25 cellular contexts compared by ENCODE assay signal in genomic region chr16:638836-639235, GRCh38. TPM values are rescaled to one million over a fixed set of nuclear protein-coding genes. Genes with fewer than 3 reads are reported as not detected.
A peak's percentile ranks its signal among the peaks of the same experiment; 100 is the strongest.
DNase-seq lines count a peak whose midpoint lies in the region; ATAC-seq, FAIRE-seq and TF ChIP-seq lines count a peak whose summit lies in the region.
"Had no signal": no experiment of that assay in that cellular context is flagged by ENCODE, and none has a peak within 500 bp of the region (broad histone marks: within the 10 kb centered on the region; RNA-seq: fewer than 3 reads in every experiment).

No MANE protein-coding gene starts in this region.

- H3K36me3 ChIP-seq in HepG2 (replicated peaks in 1 of 2; ENCODE audit: control insufficient read depth in 1 of 2, insufficient read depth in 2 of 2, low read length in 2 of 2) (no peaks in the 10 kb centered on the region; a peak in 1 of 5 replicates), right lobe of liver (no peaks in the 10 kb centered on the region), Panc1 (ENCODE audit: control insufficient read depth, insufficient read depth, low read length) (no peaks in the 10 kb centered on the region)
- H3K36me3 ChIP-seq: thoracic aorta had no signal

- TF ChIP-seq CTCF in HepG2 (CRISPR knock-in tag; IDR thresholded peaks at IDR 0.05) (no peak), right lobe of liver (IDR thresholded peaks at IDR 0.05) (no peak), Panc1 (IDR thresholded peaks at IDR 0.05) (no peak), glutamatergic neuron (IDR thresholded peaks at IDR 0.05; ENCODE audit: partially characterized antibody, unreplicated experiment) (no peak)

- no TSS peak for BruUV-seq in HepG2 (replicated peaks; lab: Mats Ljungman, UMichigan)
- no TSS peak for BruUV-seq in Panc1 (replicated peaks; lab: Mats Ljungman, UMichigan)

- no peak for FAIRE-seq in HepG2 (lab: Jason Lieb, UNC)
- FAIRE-seq: endothelial cell of umbilical vein had no signal

- H3K9me3 ChIP-seq in HepG2 (ENCODE audit: low read length), result no peaks in the 10 kb centered on the region
- no peaks in the 10 kb centered on the region for H3K9me3 ChIP-seq in right lobe of liver
- no peaks in the 10 kb centered on the region for H3K9me3 ChIP-seq in Panc1 (ENCODE audit: control insufficient read depth, insufficient read depth, low read depth, low read length)
- H3K9me3 ChIP-seq: SK-N-SH, thoracic aorta had no signal

- POLR2A ChIA-PET in HepG2 (lab: Yijun Ruan, JAX), result interaction anchor here (1.1 to 1.6 kb wide), 2 partner anchors 10 to 41 kb away, joined by 3 to 4 read pairs; partner anchors contain the start of gene STUB1
- POLR2A ChIA-PET in Panc1 (lab: Charles Lee), result no interaction called here

- H3K4me3 ChIP-seq in HepG2 (replicated peaks in 1 of 3; ENCODE audit: insufficient read depth in 1 of 3, low read depth in 2 of 3, low read length in 3 of 3) (no peak overlapping the region), right lobe of liver (no peak overlapping the region), Panc1 (ENCODE audit: low read depth in 2 of 2, low read length in 2 of 2) (no peak overlapping the region)
- H3K4me3 ChIP-seq: thoracic aorta had no signal

- TF ChIP-seq POLR2A in HepG2 (IDR thresholded peaks at IDR 0.05; ENCODE audit: insufficient read depth in 1 of 2, low read depth in 2 of 2, low read length in 2 of 2), result no peak
- TF ChIP-seq POLR2A in right lobe of liver (IDR thresholded peaks at IDR 0.05), result no peak

- intact Hi-C loops in HepG2 (cut with micrococcal nuclease; ENCODE audit: unreplicated experiment) (no loop called here), right lobe of liver (cut with DNase I) (loop anchor here in 1 of 2 donors (10.0 kb wide), 1 partner anchor 54 kb away; no protein-coding TSS in a partner anchor), Panc1 (cut with micrococcal nuclease; ENCODE audit: unreplicated experiment) (no loop called here)

- peaks cover 8% of the 10 kb centered on the region for H3K9me3 Mint-ChIP-seq in glutamatergic neuron (ENCODE audit: unreplicated experiment)
- H3K9me3 Mint-ChIP-seq in stimulated activated memory B cell treated with anti-CD40 and anti-IgM and Interleukin-4, amounts not matched to agents 10 μg/mL and 1 μg/mL and 100 μg/mL, for 72 hours, result no peaks in the 10 kb centered on the region
- H3K9me3 Mint-ChIP-seq: activated naive CD4-positive, alpha-beta T cell treated with anti-CD3 and anti-CD28 coated beads, Interleukin-2, amount 50 U/mL, for 24 hours; activated T-helper 1 cell treated with anti-CD3 and anti-CD28 coated beads, Interleukin-12 subunit alpha, Interleukin-12 subunit beta, Interleukin-2, Interleukin-4 antibody, amounts not matched to agents 30 ng/mL and 10 ng/mL and 1 ng/mL, durations not matched to agents 14 hours and 24 hours and 36 hours had no signal

- no peaks in the 10 kb centered on the region for H4K20me1 ChIP-seq in HepG2 (ENCODE audit: insufficient read depth, low read length)

- peaks cover 18% of the 10 kb centered on the region for H3K79me2 ChIP-seq in HepG2 (ENCODE audit: insufficient read depth, low read length)

- H3K4me2 ChIP-seq in HepG2 (ENCODE audit: low read depth, low read length), result no peak overlapping the region
- H3K4me2 ChIP-seq: KMS-11, SK-N-SH had no signal

- DNase-seq in HepG2 (ENCODE audit: low spot score) (no peak), right lobe of liver (no peak), Panc1 (ENCODE audit: low read depth, low spot score) (no peak), glutamatergic neuron (no peak), DMS153 treated with DMSO at 0.1 percent for 48 hours (lab: John Stamatoyannopoulos, UW; ENCODE audit: unreplicated experiment) (no peak), NCI-H1092 (lab: John Stamatoyannopoulos, UW) (no peak), NCI-H146 treated with DMSO at 0.1 percent for 48 hours (lab: John Stamatoyannopoulos, UW; ENCODE audit: unreplicated experiment) (no peak)
- DNase-seq: activated CD4-positive, alpha-beta T cell treated with anti-CD3 and anti-CD28 coated beads, Interleukin-2, amount 50 U/mL, for 1 hour; aorta; C1 segment of cervical spinal cord; cerebellar nuclear complex; mesenchymal stem cell; NCI-H146; NCI-H510A; NK-92 treated with Interleukin-12 subunit alpha and Interleukin-12 subunit beta, amount 100 ng/mL, for 24 hours; SK-N-SH; stimulated activated CD4-positive, alpha-beta T cell treated with anti-CD3 and anti-CD28 coated beads, Interleukin-12 subunit alpha, Interleukin-12 subunit beta, amount 100 ng/mL, for 4 hours; stimulated activated CD4-positive, alpha-beta T cell treated with anti-CD3 and anti-CD28 coated beads, Interleukin-4, amount 100 ng/mL, for 4 hours; stimulated activated naive CD8-positive, alpha-beta T cell treated with anti-CD3 and anti-CD28 coated beads, Interleukin-15, Interleukin-2, amounts not matched to agents 100 U/mL and 50 U/mL, for 24 hours had no signal

- peak overlapping the region; percentile 15 for H3K4me3 Mint-ChIP-seq in glutamatergic neuron (ENCODE audit: unreplicated experiment)
- no peak overlapping the region for H3K4me3 Mint-ChIP-seq in stimulated activated memory B cell treated with anti-CD40 and anti-IgM and Interleukin-4, amounts not matched to agents 10 μg/mL and 1 μg/mL and 100 μg/mL, for 72 hours
- H3K4me3 Mint-ChIP-seq: activated naive CD4-positive, alpha-beta T cell treated with anti-CD3 and anti-CD28 coated beads, Interleukin-2, amount 50 U/mL, for 24 hours; activated T-helper 1 cell treated with anti-CD3 and anti-CD28 coated beads, Interleukin-12 subunit alpha, Interleukin-12 subunit beta, Interleukin-2, Interleukin-4 antibody, amounts not matched to agents 30 ng/mL and 10 ng/mL and 1 ng/mL, durations not matched to agents 14 hours and 24 hours and 36 hours had no signal

- peaks cover 2% of the 10 kb centered on the region for H3K4me1 Mint-ChIP-seq in glutamatergic neuron (ENCODE audit: low read depth, unreplicated experiment)
- H3K4me1 Mint-ChIP-seq in stimulated activated memory B cell treated with anti-CD40 and anti-IgM and Interleukin-4, amounts not matched to agents 10 μg/mL and 1 μg/mL and 100 μg/mL, for 72 hours, result peaks cover 66% of the 10 kb centered on the region

- H3K4me1 ChIP-seq in HepG2 (ENCODE audit: insufficient read depth, low read length), result peaks cover 49% of the 10 kb centered on the region
- H3K4me1 ChIP-seq in right lobe of liver, result peaks cover 0 to 26% (median 0%) of the 10 kb centered on the region in 4 donors
- H3K4me1 ChIP-seq in Panc1 (ENCODE audit: control insufficient read depth, insufficient read depth, low read length), result peaks cover 37% of the 10 kb centered on the region

- 86% methylated on average over 5 of the region's 9 CpGs for WGBS in HepG2 (ENCODE audit: low lambda C conversion rate)
- no CpG with 5 or more reads among the region's 9 CpGs for WGBS in right lobe of liver (ENCODE audit: insufficient coverage, low coverage, low lambda C conversion rate, missing lambda C conversion rate)

- H3K36me3 Mint-ChIP-seq in glutamatergic neuron (ENCODE audit: unreplicated experiment), result no peaks in the 10 kb centered on the region
- peaks cover under 1% of the 10 kb centered on the region for H3K36me3 Mint-ChIP-seq in stimulated activated memory B cell treated with anti-CD40 and anti-IgM and Interleukin-4, amounts not matched to agents 10 μg/mL and 1 μg/mL and 100 μg/mL, for 72 hours
- H3K36me3 Mint-ChIP-seq: activated naive CD4-positive, alpha-beta T cell treated with anti-CD3 and anti-CD28 coated beads, Interleukin-2, amount 50 U/mL, for 24 hours had no signal

- in situ Hi-C loops in HepG2 (cut with HindIII; ENCODE audit: extremely low pct_ligation_motif_present, low pct_unique_long_range_greater_than_20kb), result no loop called here
- in situ Hi-C loops in Panc1 (cut with HindIII; ENCODE audit: low pct_unique_long_range_greater_than_20kb, low sequenced_read_pairs), result no loop called here

- no peak for TF ChIP-seq EP300 in HepG2 (IDR thresholded peaks at IDR 0.05; ENCODE audit: low read depth in 2 of 2, low read length in 2 of 2)
- TF ChIP-seq EP300 in HepG2 (CRISPR knock-in tag; IDR thresholded peaks at IDR 0.05; ENCODE audit: borderline replicate concordance), result no peak

- CTCF ChIA-PET in HepG2 (lab: Yijun Ruan, JAX; ENCODE audit: low intra/inter-chr PET ratio, low total read pairs) (no interaction called here), Panc1 (lab: Charles Lee) (no interaction called here)

- no peak for ATAC-seq in HepG2
- no peak for ATAC-seq in right lobe of liver
- no peak for ATAC-seq in Panc1
- ATAC-seq in stimulated activated memory B cell treated with anti-CD40 and anti-IgM and Interleukin-4, amounts not matched to agents 10 μg/mL and 1 μg/mL and 100 μg/mL, for 72 hours, result no peak
- ATAC-seq: stimulated activated naive CD8-positive, alpha-beta T cell treated with anti-CD3 and anti-CD28 coated beads, Interleukin-15, Interleukin-2, amounts not matched to agents 100 U/mL and 50 U/mL, for 24 hours had no signal

- H3K27ac Mint-ChIP-seq in glutamatergic neuron (ENCODE audit: unreplicated experiment), result no peak overlapping the region
- peak overlapping the region; percentile 46 for H3K27ac Mint-ChIP-seq in stimulated activated memory B cell treated with anti-CD40 and anti-IgM and Interleukin-4, amounts not matched to agents 10 μg/mL and 1 μg/mL and 100 μg/mL, for 72 hours
- H3K27ac Mint-ChIP-seq: activated naive CD4-positive, alpha-beta T cell treated with anti-CD3 and anti-CD28 coated beads, Interleukin-2, amount 50 U/mL, for 24 hours; activated T-helper 1 cell treated with anti-CD3 and anti-CD28 coated beads, Interleukin-12 subunit alpha, Interleukin-12 subunit beta, Interleukin-2, Interleukin-4 antibody, amounts not matched to agents 30 ng/mL and 10 ng/mL and 1 ng/mL, durations not matched to agents 14 hours and 24 hours and 36 hours had no signal

- no peak overlapping the region for H3K9ac ChIP-seq in HepG2 (ENCODE audit: insufficient read depth, low read depth, low read length)
- H3K9ac ChIP-seq: KMS-11, SK-N-SH had no signal

- TF ChIP-seq RAD21 in HepG2 (CRISPR knock-in tag; IDR thresholded peaks at IDR 0.05), result no peak

- H3K27ac ChIP-seq in HepG2 (ENCODE audit: extremely low read length, insufficient read depth, low read length) (no peak overlapping the region), right lobe of liver (no peak overlapping the region), Panc1 (ENCODE audit: low read length) (peak overlapping the region; percentile 18)
- H3K27ac ChIP-seq: KMS-11, thoracic aorta had no signal

- peaks cover 9% of the 10 kb centered on the region for H3K27me3 Mint-ChIP-seq in glutamatergic neuron (ENCODE audit: unreplicated experiment)
- no peaks in the 10 kb centered on the region for H3K27me3 Mint-ChIP-seq in stimulated activated memory B cell treated with anti-CD40 and anti-IgM and Interleukin-4, amounts not matched to agents 10 μg/mL and 1 μg/mL and 100 μg/mL, for 72 hours
- H3K27me3 Mint-ChIP-seq: activated naive CD4-positive, alpha-beta T cell treated with anti-CD3 and anti-CD28 coated beads, Interleukin-2, amount 50 U/mL, for 24 hours had no signal

- no peak overlapping the region for H2AFZ ChIP-seq in HepG2 (ENCODE audit: low read length)

- H3K27me3 ChIP-seq in HepG2 (ENCODE audit: control insufficient read depth in 1 of 2, insufficient read depth in 2 of 2, low read length in 2 of 2), result no peaks in the 10 kb centered on the region
- no peaks in the 10 kb centered on the region for H3K27me3 ChIP-seq in right lobe of liver
- no peaks in the 10 kb centered on the region for H3K27me3 ChIP-seq in Panc1 (ENCODE audit: control insufficient read depth, insufficient read depth, low read length)

RNA-seq across cellular contexts. Expression of gene METTL26, which starts 2.7 kb away (rescaled TPM):
- 70.1 and 75.1 TPM in 2 replicates for total RNA-seq in HepG2 (2016; rRNA removed; fragmentation: Illumina TruSeq; extraction: Trizol)
- 106 and 145 TPM in 2 replicates for total RNA-seq in HepG2 (2016; cell fraction: cytosol; rRNA removed; fragmentation: Illumina TruSeq; extraction: Trizol; ENCODE audit: low read depth)
- 72.6 and 72.8 TPM in 2 replicates for total RNA-seq in HepG2 (2016; cell fraction: insoluble cytoplasmic fraction; rRNA removed; fragmentation: Illumina TruSeq; extraction: Trizol)
- total RNA-seq in HepG2 (2016; cell fraction: membrane; rRNA removed; fragmentation: Illumina TruSeq; extraction: Trizol), result 85.6 and 121 TPM in 2 replicates
- 25.9 and 26.1 TPM in 2 replicates for total RNA-seq in HepG2 (2016; cell fraction: nucleus; rRNA removed; fragmentation: Illumina TruSeq; extraction: Trizol)
- 65.5 and 65.8 TPM in 2 replicates for polyA plus RNA-seq in HepG2 (2011; rRNA removed)
- polyA plus RNA-seq in HepG2 (2011; cell fraction: cytosol; rRNA removed), result 61.3 and 112 TPM in 2 replicates
- 121 and 152 TPM in 2 replicates for polyA plus RNA-seq in HepG2 (2011; cell fraction: nucleus; rRNA removed)
- polyA plus RNA-seq in HepG2 (2012), result 40.7 and 43.0 TPM in 2 replicates
- 158 and 183 TPM in 2 replicates for polyA plus RNA-seq in HepG2 (2016; cell fraction: cytosol; fragmentation: Illumina TruSeq; extraction: Trizol; ENCODE audit: low read depth)
- 91.6 and 101 TPM in 2 replicates for polyA plus RNA-seq in HepG2 (2016; cell fraction: insoluble cytoplasmic fraction; fragmentation: Illumina TruSeq; extraction: Trizol; ENCODE audit: low read depth)
- polyA plus RNA-seq in HepG2 (2016; cell fraction: membrane; fragmentation: Illumina TruSeq; extraction: Trizol; ENCODE audit: low read depth), result 118 and 119 TPM in 2 replicates
- polyA plus RNA-seq in HepG2 (2016; cell fraction: nucleus; fragmentation: Illumina TruSeq; extraction: Trizol; ENCODE audit: insufficient read depth, low read depth), result 66.7 and 70.0 TPM in 2 replicates
- 66.6 and 95.2 TPM in 2 replicates for polyA minus RNA-seq in HepG2 (2011; rRNA and poly(A)+ RNA removed; ENCODE audit: low replicate concordance)
- 30.0 and 37.0 TPM in 2 replicates for polyA minus RNA-seq in HepG2 (2011; cell fraction: cytosol; rRNA and poly(A)+ RNA removed)
- 15.3 and 23.3 TPM in 2 replicates for polyA minus RNA-seq in HepG2 (2011; cell fraction: nucleus; rRNA and poly(A)+ RNA removed)
- total RNA-seq in right lobe of liver, result 100 to 1,000 TPM in 1 of 6 experiments, 10 to 100 TPM in 5; 22.7 to 126 (median 32.6) TPM
- 91.8 TPM for total RNA-seq in Panc1 (2021; ENCODE audit: unreplicated experiment)
- polyA plus RNA-seq in Panc1 (2012; ENCODE audit: insufficient read length), result 245 TPM
- 63.6 TPM for total RNA-seq in glutamatergic neuron (ENCODE audit: unreplicated experiment)

RNA-seq across cellular contexts. Expression of gene MCRIP2, which starts 2.8 kb away (rescaled TPM):
- total RNA-seq in HepG2 (2016; rRNA removed; fragmentation: Illumina TruSeq; extraction: Trizol) (54.6 and 76.7 TPM in 2 replicates), right lobe of liver (100 to 1,000 TPM in 2 of 6 experiments, 10 to 100 TPM in 4; 48.8 to 130 (median 76.7) TPM), Panc1 (2021; ENCODE audit: unreplicated experiment) (91.6 TPM), glutamatergic neuron (ENCODE audit: unreplicated experiment) (16.6 TPM)
- total RNA-seq in HepG2 (2016; cell fraction: cytosol; rRNA removed; fragmentation: Illumina TruSeq; extraction: Trizol; ENCODE audit: low read depth), result 213 and 245 TPM in 2 replicates
- 53.9 and 78.9 TPM in 2 replicates for total RNA-seq in HepG2 (2016; cell fraction: insoluble cytoplasmic fraction; rRNA removed; fragmentation: Illumina TruSeq; extraction: Trizol)
- total RNA-seq in HepG2 (2016; cell fraction: membrane; rRNA removed; fragmentation: Illumina TruSeq; extraction: Trizol), result 142 and 185 TPM in 2 replicates
- total RNA-seq in HepG2 (2016; cell fraction: nucleus; rRNA removed; fragmentation: Illumina TruSeq; extraction: Trizol), result 43.6 and 55.4 TPM in 2 replicates
- polyA plus RNA-seq in HepG2 (2011; rRNA removed), result 39.6 and 50.7 TPM in 2 replicates
- polyA plus RNA-seq in HepG2 (2011; cell fraction: cytosol; rRNA removed), result 28.2 and 61.1 TPM in 2 replicates
- 96.2 and 105 TPM in 2 replicates for polyA plus RNA-seq in HepG2 (2011; cell fraction: nucleus; rRNA removed)
- polyA plus RNA-seq in HepG2 (2012), result 16.1 and 33.3 TPM in 2 replicates
- 190 and 204 TPM in 2 replicates for polyA plus RNA-seq in HepG2 (2016; cell fraction: cytosol; fragmentation: Illumina TruSeq; extraction: Trizol; ENCODE audit: low read depth)
- 37.1 and 43.7 TPM in 2 replicates for polyA plus RNA-seq in HepG2 (2016; cell fraction: insoluble cytoplasmic fraction; fragmentation: Illumina TruSeq; extraction: Trizol; ENCODE audit: low read depth)
- 110 and 119 TPM in 2 replicates for polyA plus RNA-seq in HepG2 (2016; cell fraction: membrane; fragmentation: Illumina TruSeq; extraction: Trizol; ENCODE audit: low read depth)
- 85.1 and 93.5 TPM in 2 replicates for polyA plus RNA-seq in HepG2 (2016; cell fraction: nucleus; fragmentation: Illumina TruSeq; extraction: Trizol; ENCODE audit: insufficient read depth, low read depth)
- polyA minus RNA-seq in HepG2 (2011; rRNA and poly(A)+ RNA removed; ENCODE audit: low replicate concordance), result 21.1 and 22.3 TPM in 2 replicates
- 13.8 and 16.0 TPM in 2 replicates for polyA minus RNA-seq in HepG2 (2011; cell fraction: cytosol; rRNA and poly(A)+ RNA removed)
- 14.9 and 18.2 TPM in 2 replicates for polyA minus RNA-seq in HepG2 (2011; cell fraction: nucleus; rRNA and poly(A)+ RNA removed)
- 120 TPM for polyA plus RNA-seq in Panc1 (2012; ENCODE audit: insufficient read length)

RNA-seq across cellular contexts. Expression of gene WFIKKN1, which starts 8.1 kb away (rescaled TPM):
- 2.4 and 4.9 TPM in 2 replicates for total RNA-seq in HepG2 (2016; rRNA removed; fragmentation: Illumina TruSeq; extraction: Trizol)
- 0.61 and 0.88 TPM in 2 replicates for total RNA-seq in HepG2 (2016; cell fraction: cytosol; rRNA removed; fragmentation: Illumina TruSeq; extraction: Trizol; ENCODE audit: low read depth)
- total RNA-seq in HepG2 (2016; cell fraction: insoluble cytoplasmic fraction; rRNA removed; fragmentation: Illumina TruSeq; extraction: Trizol), result 2.1 and 4.8 TPM in 2 replicates
- 1.1 and 1.8 TPM in 2 replicates for total RNA-seq in HepG2 (2016; cell fraction: membrane; rRNA removed; fragmentation: Illumina TruSeq; extraction: Trizol)
- 3.0 and 3.4 TPM in 2 replicates for total RNA-seq in HepG2 (2016; cell fraction: nucleus; rRNA removed; fragmentation: Illumina TruSeq; extraction: Trizol)
- polyA plus RNA-seq in HepG2 (2011; rRNA removed), result 1.7 and 2.9 TPM in 2 replicates
- polyA plus RNA-seq in HepG2 (2011; cell fraction: cytosol; rRNA removed), result 2.6 and 4.2 TPM in 2 replicates
- polyA plus RNA-seq in HepG2 (2011; cell fraction: nucleus; rRNA removed), result 4.0 and 4.2 TPM in 2 replicates
- polyA plus RNA-seq in HepG2 (2012), result 1.7 and 2.2 TPM in 2 replicates
- 0.58 and 0.66 TPM in 2 replicates for polyA plus RNA-seq in HepG2 (2016; cell fraction: cytosol; fragmentation: Illumina TruSeq; extraction: Trizol; ENCODE audit: low read depth)
- 2.6 and 2.7 TPM in 2 replicates for polyA plus RNA-seq in HepG2 (2016; cell fraction: insoluble cytoplasmic fraction; fragmentation: Illumina TruSeq; extraction: Trizol; ENCODE audit: low read depth)
- 0.93 and 1.1 TPM in 2 replicates for polyA plus RNA-seq in HepG2 (2016; cell fraction: membrane; fragmentation: Illumina TruSeq; extraction: Trizol; ENCODE audit: low read depth)
- polyA plus RNA-seq in HepG2 (2016; cell fraction: nucleus; fragmentation: Illumina TruSeq; extraction: Trizol; ENCODE audit: insufficient read depth, low read depth), result 5.9 and 6.7 TPM in 2 replicates
- 3.9 and 5.4 TPM in 2 replicates for polyA minus RNA-seq in HepG2 (2011; rRNA and poly(A)+ RNA removed; ENCODE audit: low replicate concordance)
- 3.1 and 4.6 TPM in 2 replicates for polyA minus RNA-seq in HepG2 (2011; cell fraction: cytosol; rRNA and poly(A)+ RNA removed)
- 1.0 and 1.7 TPM in 2 replicates for polyA minus RNA-seq in HepG2 (2011; cell fraction: nucleus; rRNA and poly(A)+ RNA removed)
- under 1 TPM; 0.43 to 0.70 (median 0.56) TPM for total RNA-seq in right lobe of liver
- total RNA-seq in Panc1 (2021; ENCODE audit: unreplicated experiment), result 2.0 TPM
- polyA plus RNA-seq in Panc1 (2012; ENCODE audit: insufficient read length), result 2.1 TPM
- 61.9 TPM for total RNA-seq in glutamatergic neuron (ENCODE audit: unreplicated experiment)

RNA-seq across cellular contexts. Expression of gene WDR90, which starts 10.3 kb away (rescaled TPM):
- 10.2 and 28.9 TPM in 2 replicates for total RNA-seq in HepG2 (2016; rRNA removed; fragmentation: Illumina TruSeq; extraction: Trizol)
- total RNA-seq in HepG2 (2016; cell fraction: cytosol; rRNA removed; fragmentation: Illumina TruSeq; extraction: Trizol; ENCODE audit: low read depth), result 8.3 and 8.4 TPM in 2 replicates
- 10.2 and 31.3 TPM in 2 replicates for total RNA-seq in HepG2 (2016; cell fraction: insoluble cytoplasmic fraction; rRNA removed; fragmentation: Illumina TruSeq; extraction: Trizol)
- total RNA-seq in HepG2 (2016; cell fraction: membrane; rRNA removed; fragmentation: Illumina TruSeq; extraction: Trizol), result 9.7 and 10.7 TPM in 2 replicates
- 40.6 and 49.4 TPM in 2 replicates for total RNA-seq in HepG2 (2016; cell fraction: nucleus; rRNA removed; fragmentation: Illumina TruSeq; extraction: Trizol)
- 11.1 and 14.9 TPM in 2 replicates for polyA plus RNA-seq in HepG2 (2011; rRNA removed)
- polyA plus RNA-seq in HepG2 (2011; cell fraction: cytosol; rRNA removed), result 3.4 and 7.3 TPM in 2 replicates
- polyA plus RNA-seq in HepG2 (2011; cell fraction: nucleus; rRNA removed), result 165 and 272 TPM in 2 replicates
- polyA plus RNA-seq in HepG2 (2012), result 8.4 and 11.0 TPM in 2 replicates
- 2.6 and 2.7 TPM in 2 replicates for polyA plus RNA-seq in HepG2 (2016; cell fraction: cytosol; fragmentation: Illumina TruSeq; extraction: Trizol; ENCODE audit: low read depth)
- 9.7 and 12.6 TPM in 2 replicates for polyA plus RNA-seq in HepG2 (2016; cell fraction: insoluble cytoplasmic fraction; fragmentation: Illumina TruSeq; extraction: Trizol; ENCODE audit: low read depth)
- 5.3 TPM in 2 replicates for polyA plus RNA-seq in HepG2 (2016; cell fraction: membrane; fragmentation: Illumina TruSeq; extraction: Trizol; ENCODE audit: low read depth)
- polyA plus RNA-seq in HepG2 (2016; cell fraction: nucleus; fragmentation: Illumina TruSeq; extraction: Trizol; ENCODE audit: insufficient read depth, low read depth), result 127 and 129 TPM in 2 replicates
- 12.2 and 29.3 TPM in 2 replicates for polyA minus RNA-seq in HepG2 (2011; rRNA and poly(A)+ RNA removed; ENCODE audit: low replicate concordance)
- polyA minus RNA-seq in HepG2 (2011; cell fraction: cytosol; rRNA and poly(A)+ RNA removed), result 3.2 and 14.2 TPM in 2 replicates
- 15.8 and 22.4 TPM in 2 replicates for polyA minus RNA-seq in HepG2 (2011; cell fraction: nucleus; rRNA and poly(A)+ RNA removed)
- total RNA-seq in right lobe of liver, result 10 to 100 TPM in 4 of 6 experiments, 1 to 10 TPM in 2; 7.2 to 18.1 (median 11.8) TPM
- total RNA-seq in Panc1 (2021; ENCODE audit: unreplicated experiment), result 58.9 TPM
- 63.1 TPM for polyA plus RNA-seq in Panc1 (2012; ENCODE audit: insufficient read length)
- 24.6 TPM for total RNA-seq in glutamatergic neuron (ENCODE audit: unreplicated experiment)

RNA-seq across cellular contexts. Expression of gene RHOT2, which starts 29.1 kb away (rescaled TPM):
- total RNA-seq in HepG2 (2016; rRNA removed; fragmentation: Illumina TruSeq; extraction: Trizol), result 34.1 and 63.6 TPM in 2 replicates
- 17.1 and 18.2 TPM in 2 replicates for total RNA-seq in HepG2 (2016; cell fraction: cytosol; rRNA removed; fragmentation: Illumina TruSeq; extraction: Trizol; ENCODE audit: low read depth)
- total RNA-seq in HepG2 (2016; cell fraction: insoluble cytoplasmic fraction; rRNA removed; fragmentation: Illumina TruSeq; extraction: Trizol), result 29.4 and 68.9 TPM in 2 replicates
- total RNA-seq in HepG2 (2016; cell fraction: membrane; rRNA removed; fragmentation: Illumina TruSeq; extraction: Trizol), result 23.2 and 28.4 TPM in 2 replicates
- total RNA-seq in HepG2 (2016; cell fraction: nucleus; rRNA removed; fragmentation: Illumina TruSeq; extraction: Trizol), result 78.3 and 79.1 TPM in 2 replicates
- 76.9 and 104 TPM in 2 replicates for polyA plus RNA-seq in HepG2 (2011; rRNA removed)
- 24.1 and 52.3 TPM in 2 replicates for polyA plus RNA-seq in HepG2 (2011; cell fraction: cytosol; rRNA removed)
- 959 and 1,318 TPM in 2 replicates for polyA plus RNA-seq in HepG2 (2011; cell fraction: nucleus; rRNA removed)
- polyA plus RNA-seq in HepG2 (2012), result 36.6 and 59.1 TPM in 2 replicates
- polyA plus RNA-seq in HepG2 (2016; cell fraction: cytosol; fragmentation: Illumina TruSeq; extraction: Trizol; ENCODE audit: low read depth), result 14.1 and 16.7 TPM in 2 replicates
- polyA plus RNA-seq in HepG2 (2016; cell fraction: insoluble cytoplasmic fraction; fragmentation: Illumina TruSeq; extraction: Trizol; ENCODE audit: low read depth), result 34.3 and 41.8 TPM in 2 replicates
- 19.1 and 22.6 TPM in 2 replicates for polyA plus RNA-seq in HepG2 (2016; cell fraction: membrane; fragmentation: Illumina TruSeq; extraction: Trizol; ENCODE audit: low read depth)
- 215 and 253 TPM in 2 replicates for polyA plus RNA-seq in HepG2 (2016; cell fraction: nucleus; fragmentation: Illumina TruSeq; extraction: Trizol; ENCODE audit: insufficient read depth, low read depth)
- polyA minus RNA-seq in HepG2 (2011; rRNA and poly(A)+ RNA removed; ENCODE audit: low replicate concordance), result 36.6 and 76.1 TPM in 2 replicates
- 23.0 and 32.0 TPM in 2 replicates for polyA minus RNA-seq in HepG2 (2011; cell fraction: cytosol; rRNA and poly(A)+ RNA removed)
- polyA minus RNA-seq in HepG2 (2011; cell fraction: nucleus; rRNA and poly(A)+ RNA removed), result 71.6 and 76.3 TPM in 2 replicates
- 10 to 100 TPM; 28.5 to 44.8 (median 40.3) TPM for total RNA-seq in right lobe of liver
- total RNA-seq in Panc1 (2021; ENCODE audit: unreplicated experiment), result 195 TPM
- polyA plus RNA-seq in Panc1 (2012; ENCODE audit: insufficient read length), result 223 TPM
- 208 TPM for total RNA-seq in glutamatergic neuron (ENCODE audit: unreplicated experiment)

Comparison
In these comparisons a context has a peak if more than half of its experiments do, and no peak if none do; other contexts are left out.
1. RNA of gene WFIKKN1, which starts 8.1 kb away (total RNA-seq): 61.9 TPM in glutamatergic neuron (single experiment); 0.61 to 4.9 TPM in HepG2, 2.0 TPM in Panc1 (single experiment) and 0.43 to 0.70 TPM in right lobe of liver; every median in the first group is over 10 times any median in the second.